19 cellular contexts compared by ENCODE assay signal in the genomic region with DNA sequence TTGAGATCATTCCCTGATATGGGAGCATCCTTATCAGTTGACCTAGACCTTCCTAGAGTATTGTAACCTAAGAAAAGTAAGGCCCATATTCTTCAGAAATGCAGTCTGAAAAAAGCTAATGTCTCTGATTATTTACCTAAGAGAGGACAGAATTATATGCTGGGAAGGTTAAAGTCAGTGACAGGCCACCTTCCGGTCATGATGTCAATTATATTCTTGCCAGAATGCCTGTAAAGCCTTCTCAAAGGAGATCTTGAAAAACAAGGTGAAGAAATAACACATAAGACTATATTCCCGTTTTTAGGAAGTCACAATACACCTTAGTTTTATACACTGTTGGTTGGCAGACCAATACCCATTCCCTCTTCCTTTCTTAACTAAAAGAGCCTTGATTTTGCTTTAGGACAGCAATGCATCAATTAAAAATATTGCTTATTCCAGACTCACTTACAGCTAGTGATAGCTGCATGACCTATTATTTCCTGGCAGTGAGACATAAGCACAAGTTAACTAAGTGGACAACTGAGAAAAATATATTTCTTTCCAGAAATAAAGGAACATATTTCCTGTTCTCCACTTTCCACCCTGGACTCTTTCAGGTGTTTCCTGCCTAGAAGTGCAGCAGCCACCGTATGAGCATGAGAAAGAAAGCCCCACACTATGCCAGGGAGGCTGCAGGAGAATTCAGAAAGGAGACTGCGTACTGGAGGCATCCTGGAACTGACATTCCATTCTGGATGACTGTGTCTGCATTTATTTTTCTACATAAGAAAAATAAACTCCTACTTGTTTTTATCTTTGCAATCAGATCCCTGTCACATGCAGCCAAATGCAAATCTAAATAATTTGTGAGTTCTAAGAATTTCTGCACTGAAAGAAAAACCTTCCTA.
A peak's percentile ranks its signal among the peaks of the same experiment; 100 is the strongest.
DNase-seq lines count a peak whose midpoint lies in the region; ATAC-seq and TF ChIP-seq lines count a peak whose summit lies in the region.
"Had no signal": no experiment of that assay in that cellular context is flagged by ENCODE, and none has a peak within 500 bp of the region (broad histone marks: within the 10 kb centered on the region; RNA-seq: fewer than 3 reads in every experiment).

No MANE protein-coding gene starts in this region.

- TF ChIP-seq CTCF in AG10803 (conservative IDR thresholded peaks at IDR 0.05; ENCODE audit: low read length) (no peak), uterus (IDR thresholded peaks at IDR 0.05) (no peak)

- no peaks in the 10 kb centered on the region for H3K27me3 ChIP-seq in uterus
- H3K27me3 ChIP-seq: heart right ventricle had no signal

- H3K9me3 ChIP-seq in uterus: no peaks in the 10 kb centered on the region
- H3K9me3 ChIP-seq: Caco-2 had no signal

- H3K4me3 ChIP-seq in AG10803 (ENCODE audit: low read length) (no peak overlapping the region), uterus (no peak overlapping the region)
- H3K4me3 ChIP-seq: heart right ventricle had no signal

- H3K27ac ChIP-seq in uterus: no peak overlapping the region
- H3K27ac ChIP-seq: heart right ventricle had no signal

- H3K36me3 ChIP-seq in uterus: no peaks in the 10 kb centered on the region
- H3K36me3 ChIP-seq: heart right ventricle had no signal

- DNase-seq in AG10803 (ENCODE audit: low read depth) (peak; percentile 40), NCI-H226 (peak; percentile 24), dermis blood vessel endothelial cell (peak; percentile 98), kidney tubule cell (ENCODE audit: low spot score) (peak; percentile 65), Right ventricle myocardium inferior (ENCODE audit: missing footprints) (no peak), uterus (no peak), NCI-H1417 (lab: John Stamatoyannopoulos, UW) (no peak)
- DNase-seq: activated CD8-positive, alpha-beta memory T cell treated with anti-CD3 and anti-CD28 coated beads, Interleukin-2, amount 50 U/mL, for 4 hours; Caco-2; GF-D8; heart right ventricle; MV-4-11; naive thymus-derived CD8-positive, alpha-beta T cell; NCI-H2081; NCI-H526 treated with DMSO at 0.1 percent for 48 hours; T-cell had no signal

- no peak for TF ChIP-seq POLR2A in uterus (IDR thresholded peaks at IDR 0.05)

- intact Hi-C loops in Right ventricle myocardium inferior (cut with DNase I): no loop called here
- intact Hi-C loops in uterus (cut with DNase I; ENCODE audit: low total_unique reads): no loop called here

- H3K4me1 ChIP-seq in uterus: no peaks in the 10 kb centered on the region
- H3K4me1 ChIP-seq: Caco-2, heart right ventricle had no signal

- ATAC-seq in Right ventricle myocardium inferior (no peak), GM18520 (IDR thresholded peaks at IDR 0.05; ENCODE audit: unreplicated experiment) (no peak)
- ATAC-seq: activated CD4-positive, CD25-positive, alpha-beta regulatory T cell treated with anti-CD3 and anti-CD28 coated beads, Interleukin-2, amount 50 U/mL, for 24 hours; heart right ventricle; left lobe of liver; naive thymus-derived CD8-positive, alpha-beta T cell; T-cell had no signal

Comparison
In these comparisons a context has a peak if more than half of its experiments do, and no peak if none do; other contexts are left out.
1. DNase-seq: peak in AG10803 (single experiment), NCI-H226 (single experiment), dermis blood vessel endothelial cell (single experiment) and kidney tubule cell (single experiment); none in Right ventricle myocardium inferior (single experiment), uterus (0 of 2) and NCI-H1417 (0 of 3).